8 cellular contexts compared by ENCODE assay signal in the genomic region with DNA sequence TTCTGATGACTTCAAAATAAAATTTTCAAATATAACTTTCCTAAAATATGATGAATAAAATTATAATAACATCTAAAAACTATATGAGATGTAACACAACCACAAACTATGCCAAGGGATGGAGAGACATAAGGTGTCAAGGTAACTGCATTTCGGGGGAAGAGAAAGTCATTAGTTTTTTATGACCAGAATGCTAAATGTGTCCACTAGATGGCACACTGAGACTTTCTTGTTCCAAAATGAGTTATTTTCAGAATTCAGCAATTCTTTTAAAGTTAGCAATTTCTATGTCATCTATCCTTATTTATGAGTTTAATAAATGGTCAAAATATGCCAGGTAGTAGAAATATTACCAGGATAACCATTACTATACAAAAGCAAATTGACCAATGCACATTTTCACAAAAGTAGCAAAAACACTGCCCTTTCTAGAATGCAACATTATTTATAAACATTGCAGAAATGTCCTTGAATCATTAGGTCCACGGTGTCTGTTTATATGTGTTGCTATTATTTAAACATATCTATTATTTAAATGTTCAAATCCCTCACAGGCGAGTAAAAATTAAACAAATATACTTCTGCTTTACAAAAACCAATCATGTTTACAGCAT.
A peak's percentile ranks its signal among the peaks of the same experiment; 100 is the strongest.
DNase-seq lines count a peak whose midpoint lies in the region; ATAC-seq and TF ChIP-seq lines count a peak whose summit lies in the region.

No MANE protein-coding gene starts in this region.

- H3K27me3 ChIP-seq in GM06990 (replicated peaks; ENCODE audit: control insufficient read depth, insufficient read depth, low read length): no peaks in the 10 kb centered on the region

- H3K27ac ChIP-seq in coronary artery: no peak overlapping the region

- H3K4me3 ChIP-seq in AG09309 (ENCODE audit: control insufficient read depth, low read depth, low read length) (no peak overlapping the region), GM06990 (replicated peaks; ENCODE audit: low read depth, low read length) (no peak overlapping the region), coronary artery (no peak overlapping the region)

- TF ChIP-seq CTCF in AG09309 (IDR thresholded peaks at IDR 0.05; ENCODE audit: control insufficient read depth, insufficient read depth, low read depth, low read length, missing control alignments) (peak; percentile 62), GM06990 (IDR thresholded peaks at IDR 0.05; ENCODE audit: insufficient read depth, low read length, poor library complexity, severe bottlenecking) (peak; percentile 65), coronary artery (IDR thresholded peaks at IDR 0.05) (peak; percentile 46)

- DNase-seq in AG09309 (ENCODE audit: low read depth) (no peak), GM06990 (ENCODE audit: extremely low read depth, insufficient read length) (peak; percentile 14), NCI-H2227 treated with DMSO at 0.1 percent for 48 hours (lab: John Stamatoyannopoulos, UW) (peak; percentile 10), coronary artery (ENCODE audit: low spot score) (no peak), midbrain (lab: John Stamatoyannopoulos, UW) (peak; percentile 38), NCI-H524 treated with DMSO at 0.1 percent for 48 hours (lab: John Stamatoyannopoulos, UW) (no peak), amniotic stem cell (lab: John Stamatoyannopoulos, UW) (no peak)

- no peaks in the 10 kb centered on the region for H3K36me3 ChIP-seq in GM06990 (ENCODE audit: control insufficient read depth, insufficient read depth, low read length)

- no peak for ATAC-seq in GM21447 (IDR thresholded peaks at IDR 0.05; ENCODE audit: unreplicated experiment)

Comparison
In these comparisons a context has a peak if more than half of its experiments do, and no peak if none do; other contexts are left out.
1. DNase-seq: peak in GM06990 (single experiment), NCI-H2227 treated with DMSO at 0.1 percent for 48 hours (single experiment) and midbrain (single experiment); none in AG09309 (single experiment), coronary artery (single experiment), NCI-H524 treated with DMSO at 0.1 percent for 48 hours (single experiment) and amniotic stem cell (single experiment).
2. Peak in every context shown above with its lines, with median percentiles within 50 percentile points of each other: CTCF ChIP-seq.